In genomic region chr5:62896121-62896893, GRCh38 we compare ENCODE assay signal across 2 cellular contexts.
A peak's percentile ranks its signal among the peaks of the same experiment; 100 is the strongest.
TF ChIP-seq lines count a peak whose summit lies in the region.

No MANE protein-coding gene starts in this region.

TF ChIP-seq in GM23338, 12 proteins besides CTCF, POLR2A, EP300 and RAD21:
- TF ChIP-seq CREB1 (CRISPR knock-in tag; IDR thresholded peaks at IDR 0.05; ENCODE audit: low read depth): no peak
- no peak for TF ChIP-seq JUNB (IDR thresholded peaks at IDR 0.05; ENCODE audit: unreplicated experiment)
- no peak for TF ChIP-seq STAT1 (IDR thresholded peaks at IDR 0.05; ENCODE audit: unreplicated experiment)
- no peak for TF ChIP-seq ZNF114 (CRISPR knock-in tag; IDR thresholded peaks at IDR 0.05)
- no peak for TF ChIP-seq NANOG (IDR thresholded peaks at IDR 0.05; ENCODE audit: borderline replicate concordance)
- TF ChIP-seq ZNF462 (CRISPR knock-in tag; IDR thresholded peaks at IDR 0.05): no peak
- TF ChIP-seq REST (IDR thresholded peaks at IDR 0.05; ENCODE audit: unreplicated experiment): no peak
- TF ChIP-seq POLR2AphosphoS5 (IDR thresholded peaks at IDR 0.05; ENCODE audit: low read depth): no peak
- TF ChIP-seq EZH2phosphoT487 (IDR thresholded peaks at IDR 0.05; ENCODE audit: unreplicated experiment): no peak
- TF ChIP-seq ETS1 (IDR thresholded peaks at IDR 0.05): no peak
- no peak for TF ChIP-seq EZH2 (IDR thresholded peaks at IDR 0.05; ENCODE audit: low read depth, unreplicated experiment)

TF ChIP-seq in H1, 55 proteins besides CTCF, POLR2A, EP300 and RAD21:
- peak; percentile 67; the same call in 1 of the 2 replicates for TF ChIP-seq YY1 (IDR thresholded peaks at IDR 0.05; ENCODE audit: low read depth, low read length)
- no peak for TF ChIP-seq ASH2L (IDR thresholded peaks at IDR 0.05; ENCODE audit: low read length)
- no peak for TF ChIP-seq RNF2 (IDR thresholded peaks at IDR 0.05; ENCODE audit: borderline replicate concordance, low read depth, low read length, missing control alignments, poor library complexity, severe bottlenecking)
- TF ChIP-seq MAX (IDR thresholded peaks at IDR 0.05): no peak
- peak; percentile 41; the same call in 1 of the 2 replicates for TF ChIP-seq POLR2AphosphoS5 (IDR thresholded peaks at IDR 0.05; ENCODE audit: low read depth, low read length)
